2 cellular contexts compared by ENCODE assay signal in genomic region chr11:129800162-129800561, GRCh38. TPM values are rescaled to one million over a fixed set of nuclear protein-coding genes. Genes with fewer than 3 reads are reported as not detected.
"Had no signal": no experiment of that assay in that cellular context is flagged by ENCODE, and none has a peak within 500 bp of the region (broad histone marks: within the 10 kb centered on the region; RNA-seq: fewer than 3 reads in every experiment).

No MANE protein-coding gene starts in this region.

RNA-seq across cellular contexts. Expression of gene TMEM45B, which starts 15.5 kb away (rescaled TPM):
- total RNA-seq: activated B cell treated with CpG ODN at 0.5 μM for 24 hours; activated CD8-positive, alpha-beta T cell treated with anti-CD3 and anti-CD28 coated beads, Interleukin-2, amount 10 ng/mL, durations not matched to agents 7 days and 5 days had no signal
